ENCODE assay signal across 26 cellular contexts in genomic region chr2:29246388-29247300, GRCh38.
DNase-seq lines count a peak whose midpoint lies in the region; ATAC-seq and TF ChIP-seq lines count a peak whose summit lies in the region.
"Had no signal": no experiment of that assay in that cellular context is flagged by ENCODE, and none has a peak within 500 bp of the region (broad histone marks: within the 10 kb centered on the region; RNA-seq: fewer than 3 reads in every experiment).

No MANE protein-coding gene starts in this region.

- H3K4me1 ChIP-seq in IMR-90 (ENCODE audit: control insufficient read depth, insufficient read depth, low read length) = no peaks in the 10 kb centered on the region
- H3K4me1 ChIP-seq in hepatocyte (ENCODE audit: insufficient read depth) = no peaks in the 10 kb centered on the region
- H3K4me1 ChIP-seq: gastroesophageal sphincter, parathyroid adenoma, spleen, transverse colon had no signal

- H3K4me2 ChIP-seq in IMR-90 (ENCODE audit: low read depth, low read length) (no peak overlapping the region), hepatocyte (no peak overlapping the region)
- H3K4me2 ChIP-seq: BLaER1 treated with 17β-estradiol and CSF1 and Interleukin-3, amounts not matched to agents 10 nM and 100 nM; GM23338 had no signal

- H3K18ac ChIP-seq in IMR-90 (ENCODE audit: low read depth, low read length) = no peak overlapping the region

- H3K4me3 Mint-ChIP-seq in glutamatergic neuron (ENCODE audit: unreplicated experiment) = no peak overlapping the region
- H3K4me3 Mint-ChIP-seq: activated naive CD8-positive, alpha-beta T cell; GM23338; immature natural killer cell; neural crest cell had no signal

- H3K36me3 Mint-ChIP-seq in glutamatergic neuron (ENCODE audit: unreplicated experiment) = no peaks in the 10 kb centered on the region
- H3K36me3 Mint-ChIP-seq: activated naive CD8-positive, alpha-beta T cell; immature natural killer cell had no signal

- peaks cover 7% of the 10 kb centered on the region for H3K4me1 Mint-ChIP-seq in glutamatergic neuron (ENCODE audit: low read depth, unreplicated experiment)
- H3K4me1 Mint-ChIP-seq: GM23338, immature natural killer cell, neural crest cell had no signal

- 82% methylated on average over 25 of the region's 35 CpGs; no CpG with 5 or more reads in 1 of the 2 experiments for WGBS in IMR-90 (ENCODE audit: extremely low coverage in 2 of 2, insufficient read length in 1 of 2), 2 experiments
- WGBS in hepatocyte (ENCODE audit: low lambda C conversion rate, missing lambda C conversion rate) = 95% methylated on average over 35 of the region's 35 CpGs

- CTCF ChIA-PET in IMR-90 (lab: Yijun Ruan, JAX) = no interaction called here

- peaks cover 4% of the 10 kb centered on the region; the same call in 1 of the 2 replicates for H3K9me1 ChIP-seq in IMR-90 (ENCODE audit: insufficient read depth, low read length)

- H3K9me3 Mint-ChIP-seq in glutamatergic neuron (ENCODE audit: unreplicated experiment) = peaks cover 3% of the 10 kb centered on the region
- H3K9me3 Mint-ChIP-seq: activated T-helper 2 cell treated with anti-CD3 and anti-CD28 coated beads, Interferon-gamma antibody, Interleukin-2, Interleukin-4, amounts not matched to agents 10 μg/mL and 5 μg/mL and 100 μg/mL, durations not matched to agents 14 hours and 24 hours and 36 hours; GM23338; immature natural killer cell; neural crest cell had no signal

- DNase-seq in GM13976 (ENCODE audit: low spot score) (peak; percentile 44), IMR-90 (no peak), glutamatergic neuron (no peak), posterior vena cava (ENCODE audit: low spot score) (peak; percentile 81), brain microvascular endothelial cell (no peak), hepatocyte (ENCODE audit: low spot score) (no peak)
- DNase-seq: activated CD4-positive, alpha-beta T cell treated with anti-CD3 and anti-CD28 coated beads, Interleukin-2, amount 50 U/mL, for 48 hours; DMS153; immature natural killer cell; left cardiac atrium; mammary epithelial cell; NCI-H1105; NCI-H187; OCI-M1; spleen; stimulated activated CD4-positive, alpha-beta T cell treated with anti-CD3 and anti-CD28 coated beads, Interleukin-2, amount 100 ng/mL, for 24 hours; T-helper 2 cell; transverse colon had no signal

- no peak for TF ChIP-seq RAD21 in IMR-90 (IDR thresholded peaks at IDR 0.05; ENCODE audit: low read length)

- no peak overlapping the region for H2AK5ac ChIP-seq in IMR-90 (ENCODE audit: low read depth, low read length)

- no TSS peak for BruUV-seq in IMR-90 (replicated peaks; lab: Mats Ljungman, UMichigan)

- H4K8ac ChIP-seq in IMR-90 (ENCODE audit: low read depth in 2 of 2, low read length in 2 of 2) = no peak overlapping the region

- H2AFZ ChIP-seq in IMR-90 (replicated peaks; ENCODE audit: low read length, poor library complexity) (peak overlapping the region; percentile 10), hepatocyte (no peak overlapping the region)
- H2AFZ ChIP-seq: GM23338, parathyroid adenoma had no signal

- H3K27ac Mint-ChIP-seq in glutamatergic neuron (ENCODE audit: unreplicated experiment) = peak overlapping the region; percentile 70
- H3K27ac Mint-ChIP-seq: activated naive CD8-positive, alpha-beta T cell; activated T-helper 2 cell treated with anti-CD3 and anti-CD28 coated beads, Interferon-gamma antibody, Interleukin-2, Interleukin-4, amounts not matched to agents 10 μg/mL and 5 μg/mL and 100 μg/mL, durations not matched to agents 14 hours and 24 hours and 36 hours; GM23338; immature natural killer cell had no signal

- H4K20me1 ChIP-seq in IMR-90 (ENCODE audit: insufficient read depth, low read length) = no peaks in the 10 kb centered on the region
- no peaks in the 10 kb centered on the region for H4K20me1 ChIP-seq in hepatocyte (ENCODE audit: insufficient read depth, poor library complexity, severe bottlenecking)

- no peak overlapping the region for H3K27ac ChIP-seq in IMR-90 (ENCODE audit: insufficient read depth, low read length)
- no peak overlapping the region for H3K27ac ChIP-seq in brain microvascular endothelial cell
- no peak overlapping the region for H3K27ac ChIP-seq in hepatocyte
- H3K27ac ChIP-seq: gastroesophageal sphincter, parathyroid adenoma, spleen, transverse colon had no signal

- no peak overlapping the region for H2BK20ac ChIP-seq in IMR-90 (ENCODE audit: low read depth, low read length)

- dilution Hi-C loops in IMR-90 (cut with HindIII; ENCODE audit: low sequenced_read_pairs, unreplicated experiment) = no loop called here

- no peak overlapping the region for H2BK15ac ChIP-seq in IMR-90 (ENCODE audit: low read depth, low read length)

- POLR2A ChIA-PET in IMR-90 (lab: Charles Lee; ENCODE audit: unreplicated experiment) = no interaction called here

- ATAC-seq in IMR-90 (ENCODE audit: low read depth) (no peak), HG03280 (IDR thresholded peaks at IDR 0.05; ENCODE audit: unreplicated experiment) (no peak)
- ATAC-seq: gastroesophageal sphincter, GM23338, left cardiac atrium had no signal

- H3K56ac ChIP-seq in IMR-90 (ENCODE audit: extremely low read depth, insufficient read depth, low read length) = no peak overlapping the region

- H3K9me3 ChIP-seq in IMR-90 (ENCODE audit: control insufficient read depth, insufficient read depth, low read length) = no peaks in the 10 kb centered on the region
- H3K9me3 ChIP-seq in hepatocyte (ENCODE audit: low read depth) = no peaks in the 10 kb centered on the region
- H3K9me3 ChIP-seq: gastroesophageal sphincter, spleen, transverse colon had no signal

- H3K27me3 ChIP-seq in IMR-90 (ENCODE audit: control insufficient read depth, insufficient read depth, low read length) (peaks cover 13% of the 10 kb centered on the region), brain microvascular endothelial cell (replicated peaks) (no peaks in the 10 kb centered on the region), hepatocyte (no peaks in the 10 kb centered on the region)
- H3K27me3 ChIP-seq: BLaER1 treated with 17β-estradiol and CSF1 and Interleukin-3, amounts not matched to agents 10 nM and 100 nM; transverse colon had no signal

- peaks cover 7% of the 10 kb centered on the region for H3K27me3 Mint-ChIP-seq in glutamatergic neuron (ENCODE audit: unreplicated experiment)
- H3K27me3 Mint-ChIP-seq: activated naive CD8-positive, alpha-beta T cell had no signal

- no peaks in the 10 kb centered on the region for H3K79me1 ChIP-seq in IMR-90 (ENCODE audit: low read depth in 1 of 2, low read length in 2 of 2)

- no peak overlapping the region for H3K23ac ChIP-seq in IMR-90 (ENCODE audit: low read depth, low read length)

- no peaks in the 10 kb centered on the region for H3K9me2 ChIP-seq in hepatocyte (replicated peaks; ENCODE audit: insufficient read depth)

- no peak overlapping the region for H3K9ac ChIP-seq in IMR-90 (ENCODE audit: low read depth, low read length)
- H3K9ac ChIP-seq: BLaER1 treated with 17β-estradiol and CSF1 and Interleukin-3, amounts not matched to agents 10 nM and 100 nM; parathyroid adenoma had no signal

- H3K79me2 ChIP-seq in hepatocyte = no peaks in the 10 kb centered on the region
- H3K79me2 ChIP-seq: parathyroid adenoma had no signal

- H3K4ac ChIP-seq in IMR-90 (ENCODE audit: low read depth, low read length) = no peak overlapping the region

- no peak overlapping the region for H3K4me3 ChIP-seq in IMR-90 (ENCODE audit: insufficient read depth, low read depth, low read length)
- no peak overlapping the region for H3K4me3 ChIP-seq in brain microvascular endothelial cell (ENCODE audit: low read depth, low read length)
- H3K4me3 ChIP-seq in hepatocyte = no peak overlapping the region
- H3K4me3 ChIP-seq: BLaER1 treated with 17β-estradiol and CSF1 and Interleukin-3, amounts not matched to agents 10 nM and 100 nM; gastroesophageal sphincter; GM23338; spleen; transverse colon had no signal

- H2AK9ac ChIP-seq in IMR-90 (replicated peaks; ENCODE audit: low read depth, low read length, poor library complexity) = no peak overlapping the region

- H2BK120ac ChIP-seq in IMR-90 (ENCODE audit: low read depth, low read length) = no peak overlapping the region

- TF ChIP-seq CTCF in GM13976 (IDR thresholded peaks at IDR 0.05; ENCODE audit: borderline replicate concordance, control extremely low read depth, extremely low read depth, insufficient read depth, missing control alignments) = no peak
- no peak for TF ChIP-seq CTCF in IMR-90 (conservative IDR thresholded peaks at IDR 0.05; ENCODE audit: low read depth, low read length)
- TF ChIP-seq CTCF in glutamatergic neuron (IDR thresholded peaks at IDR 0.05; ENCODE audit: partially characterized antibody, unreplicated experiment) = no peak
- no peak for TF ChIP-seq CTCF in brain microvascular endothelial cell (IDR thresholded peaks at IDR 0.05; ENCODE audit: low read depth, low read length, missing control alignments)
- TF ChIP-seq CTCF in hepatocyte (IDR thresholded peaks at IDR 0.05; ENCODE audit: poor library complexity) = no peak

- H4K91ac ChIP-seq in IMR-90 (ENCODE audit: insufficient read depth, low read depth, low read length) = no peak overlapping the region

- intact Hi-C loops in IMR-90 (cut with micrococcal nuclease) = no loop called here
- intact Hi-C loops in posterior vena cava (cut with DNase I) = no loop called here

- H3K36me3 ChIP-seq in IMR-90 (ENCODE audit: control insufficient read depth, insufficient read depth, low read length) (no peaks in the 10 kb centered on the region), brain microvascular endothelial cell (replicated peaks) (no peaks in the 10 kb centered on the region), hepatocyte (replicated peaks; ENCODE audit: insufficient read depth, low read depth) (no peaks in the 10 kb centered on the region)
- H3K36me3 ChIP-seq: BLaER1 treated with 17β-estradiol and CSF1 and Interleukin-3, amounts not matched to agents 10 nM and 100 nM; gastroesophageal sphincter; spleen; transverse colon had no signal

- H2BK5ac ChIP-seq in IMR-90 (ENCODE audit: low read depth, low read length, poor library complexity, severe bottlenecking) = no peak overlapping the region

- in situ Hi-C loops in GM13976 (cut with MboI; ENCODE audit: low sequenced_read_pairs, unreplicated experiment) = no loop called here
- in situ Hi-C loops in IMR-90 (cut with MboI; ENCODE audit: low sequenced_read_pairs) = no loop called here
- in situ Hi-C loops in brain microvascular endothelial cell (cut with HindIII; ENCODE audit: low pct_ligation_motif_present, low sequenced_read_pairs) = no loop called here

- no peak overlapping the region for H4K5ac ChIP-seq in IMR-90 (ENCODE audit: low read depth, low read length)

- no peak overlapping the region for H3K14ac ChIP-seq in IMR-90 (replicated peaks; ENCODE audit: low read depth, low read length)

- no peak for TF ChIP-seq POLR2A in IMR-90 (IDR thresholded peaks at IDR 0.05; ENCODE audit: low read depth, low read length)

TF ChIP-seq in IMR-90, 13 proteins besides CTCF, POLR2A, EP300 and RAD21:
- TF ChIP-seq MAFK (IDR thresholded peaks at IDR 0.05; ENCODE audit: low read depth, low read length) = no peak

Comparison
In these comparisons a context has a peak if more than half of its experiments do, and no peak if none do; other contexts are left out.
1. DNase-seq: peak in GM13976 (single experiment) and posterior vena cava (single experiment); none in IMR-90 (single experiment), glutamatergic neuron (single experiment), brain microvascular endothelial cell (single experiment) and hepatocyte (single experiment).